In genomic region chrX:132837126-132837525, GRCh38 we compare ENCODE assay signal across 17 cellular contexts.
DNase-seq lines count a peak whose midpoint lies in the region; ATAC-seq and TF ChIP-seq lines count a peak whose summit lies in the region.
"Had no signal": no experiment of that assay in that cellular context is flagged by ENCODE, and none has a peak within 500 bp of the region (broad histone marks: within the 10 kb centered on the region; RNA-seq: fewer than 3 reads in every experiment).

No MANE protein-coding gene starts in this region.

- H3K27me3 ChIP-seq in neural progenitor cell = no peaks in the 10 kb centered on the region

- H3K9ac ChIP-seq in neural progenitor cell = no peak overlapping the region

- H3K4me1 Mint-ChIP-seq in neural progenitor cell = peaks cover 33% of the 10 kb centered on the region

- no peaks in the 10 kb centered on the region for H3K36me3 ChIP-seq in neural progenitor cell
- H3K36me3 ChIP-seq: lower lobe of right lung had no signal

- no peak overlapping the region for H2AFZ ChIP-seq in neural progenitor cell (replicated peaks)

- no peaks in the 10 kb centered on the region for H3K36me3 Mint-ChIP-seq in neural progenitor cell

- H4K20me1 ChIP-seq in neural progenitor cell (ENCODE audit: low read depth) = no peaks in the 10 kb centered on the region

- peaks cover 2% of the 10 kb centered on the region for H3K27me3 Mint-ChIP-seq in neural progenitor cell (ENCODE audit: insufficient read depth, low read depth)
- H3K27me3 Mint-ChIP-seq: stimulated activated naive CD8-positive, alpha-beta T cell treated with anti-CD3 and anti-CD28 coated beads, Interleukin-15, Interleukin-2, amounts not matched to agents 100 ng/mL and 50 ng/mL, for 24 hours had no signal

- no peaks in the 10 kb centered on the region for H3K9me3 Mint-ChIP-seq in neural progenitor cell
- H3K9me3 Mint-ChIP-seq: stimulated activated naive CD8-positive, alpha-beta T cell treated with anti-CD3 and anti-CD28 coated beads, Interleukin-15, Interleukin-2, amounts not matched to agents 100 ng/mL and 50 ng/mL, for 24 hours had no signal

- no peak for TF ChIP-seq CTCF in fibroblast of mammary gland (conservative IDR thresholded peaks at IDR 0.05; ENCODE audit: control insufficient read depth, insufficient read depth, low read depth, low read length)
- TF ChIP-seq CTCF in neural progenitor cell (IDR thresholded peaks at IDR 0.05) = no peak
- no peak for TF ChIP-seq CTCF in coronary artery (IDR thresholded peaks at IDR 0.05)

- H3K9me3 ChIP-seq in neural progenitor cell (ENCODE audit: low read depth) = no peaks in the 10 kb centered on the region
- H3K9me3 ChIP-seq: lower lobe of right lung had no signal

- peaks cover 1% of the 10 kb centered on the region for H3K4me1 ChIP-seq in neural progenitor cell
- H3K4me1 ChIP-seq: lower lobe of right lung had no signal

- intact Hi-C loops in posterior vena cava (cut with DNase I) = no loop called here

- H3K4me3 Mint-ChIP-seq in neural progenitor cell = no peak overlapping the region
- H3K4me3 Mint-ChIP-seq: activated CD8-positive, alpha-beta T cell treated with anti-CD3 and anti-CD28 coated beads, Interleukin-2, amount 10 ng/mL, durations not matched to agents 7 days and 5 days; stimulated activated naive CD8-positive, alpha-beta T cell treated with anti-CD3 and anti-CD28 coated beads, Interleukin-15, Interleukin-2, amounts not matched to agents 100 ng/mL and 50 ng/mL, for 24 hours had no signal

- no peaks in the 10 kb centered on the region for H3F3A ChIP-seq in neural progenitor cell (ENCODE audit: low read depth)

- DNase-seq in GM04504 (ENCODE audit: low read depth) (peak; percentile 0), SK-MEL-5 (ENCODE audit: low read depth, low spot score) (peak; percentile 22), fibroblast of mammary gland (ENCODE audit: low read depth) (peak; percentile 79), neural progenitor cell (ENCODE audit: low spot score) (no peak), posterior vena cava (ENCODE audit: low spot score) (no peak), coronary artery (ENCODE audit: low spot score) (no peak)
- DNase-seq in stimulated activated CD4-positive, alpha-beta T cell treated with anti-CD3 and anti-CD28 coated beads, Interleukin-2, amount 100 ng/mL, for 24 hours = no peak
- DNase-seq: activated CD8-positive, alpha-beta T cell treated with anti-CD3 and anti-CD28 coated beads, Interleukin-2, amount 10 ng/mL, durations not matched to agents 7 days and 5 days; C1 segment of cervical spinal cord; dorsolateral prefrontal cortex; GDM1; lower lobe of right lung; NCI-H2171 treated with DMSO at 0.1 percent for 48 hours; stimulated activated CD4-positive, alpha-beta T cell treated with anti-CD3 and anti-CD28 coated beads, Interleukin-4, amount 100 ng/mL, for 1 hour; T1000 had no signal

- H3K4me2 ChIP-seq in neural progenitor cell = no peak overlapping the region

- no peak overlapping the region for H3K27ac ChIP-seq in neural progenitor cell
- H3K27ac ChIP-seq in coronary artery = no peak overlapping the region
- H3K27ac ChIP-seq: dorsolateral prefrontal cortex, lower lobe of right lung had no signal

- H3K79me2 ChIP-seq in neural progenitor cell (ENCODE audit: low read depth) = no peaks in the 10 kb centered on the region

- H3K27ac Mint-ChIP-seq in neural progenitor cell = peak overlapping the region; percentile 34
- H3K27ac Mint-ChIP-seq: activated CD8-positive, alpha-beta T cell treated with anti-CD3 and anti-CD28 coated beads, Interleukin-2, amount 10 ng/mL, durations not matched to agents 7 days and 5 days; stimulated activated naive CD8-positive, alpha-beta T cell treated with anti-CD3 and anti-CD28 coated beads, Interleukin-15, Interleukin-2, amounts not matched to agents 100 ng/mL and 50 ng/mL, for 24 hours had no signal

- H3K4me3 ChIP-seq in fibroblast of mammary gland (ENCODE audit: control insufficient read depth, low read depth, low read length) (no peak overlapping the region), neural progenitor cell (no peak overlapping the region), coronary artery (no peak overlapping the region)
- H3K4me3 ChIP-seq: dorsolateral prefrontal cortex, lower lobe of right lung had no signal

- in situ Hi-C loops in SK-MEL-5 (cut with HindIII; ENCODE audit: low pct_unique_long_range_greater_than_20kb, low sequenced_read_pairs) = no loop called here

- no peak for ATAC-seq in HG03460 (IDR thresholded peaks at IDR 0.05; ENCODE audit: unreplicated experiment)
- ATAC-seq: activated CD8-positive, alpha-beta T cell treated with anti-CD3 and anti-CD28 coated beads, Interleukin-2, amount 10 ng/mL, durations not matched to agents 7 days and 5 days; lower lobe of right lung had no signal

Comparison
In these comparisons a context has a peak if more than half of its experiments do, and no peak if none do; other contexts are left out.
1. DNase-seq: peak in GM04504 (single experiment), SK-MEL-5 (single experiment) and fibroblast of mammary gland (single experiment); none in neural progenitor cell (single experiment), posterior vena cava (single experiment), stimulated activated CD4-positive, alpha-beta T cell treated with anti-CD3 and anti-CD28 coated beads, Interleukin-2, amount 100 ng/mL, for 24 hours (0 of 2) and coronary artery (single experiment).